In genomic region chr3:188749010-188749617, GRCh38 we compare ENCODE assay signal across 8 cellular contexts.
DNase-seq lines count a peak whose midpoint lies in the region; ATAC-seq, FAIRE-seq and TF ChIP-seq lines count a peak whose summit lies in the region.

No MANE protein-coding gene starts in this region.

- no peaks in the 10 kb centered on the region for H4K20me1 ChIP-seq in endothelial cell of umbilical vein (replicated peaks; ENCODE audit: control insufficient read depth, extremely low read depth, insufficient read depth, low read length)

- DNase-seq in D341Med (ENCODE audit: low spot score) (peak; percentile 38), HT-29 (ENCODE audit: low spot score) (peak; percentile 69), endothelial cell of umbilical vein (ENCODE audit: low read depth, low spot score) (peak; percentile 9), DMS153 treated with DMSO at 0.1 percent for 48 hours (lab: John Stamatoyannopoulos, UW; ENCODE audit: unreplicated experiment) (no peak), NCI-H2029 treated with DMSO at 0.1 percent for 48 hours (lab: John Stamatoyannopoulos, UW) (no peak)
- DNase-seq in activated CD4-positive, alpha-beta T cell treated with anti-CD3 and anti-CD28 coated beads for 48 hours: peak; percentile 65
- DNase-seq in stimulated activated CD4-positive, alpha-beta T cell treated with anti-CD3 and anti-CD28 coated beads, Interleukin-15, amount 100 ng/mL, for 24 hours: peak; percentile 58

- POLR2A ChIA-PET in endothelial cell of umbilical vein (lab: Charles Lee): no interaction called here

- H3K36me3 ChIP-seq in endothelial cell of umbilical vein (ENCODE audit: control insufficient read depth in 2 of 2, extremely low read depth in 1 of 2, insufficient read depth in 2 of 2, low read length in 2 of 2): no peaks in the 10 kb centered on the region

- peak; percentile 53 to 56 for TF ChIP-seq CTCF in endothelial cell of umbilical vein (IDR thresholded peaks at IDR 0.05; ENCODE audit: extremely low read depth in 1 of 2, insufficient read depth in 1 of 2, low read depth in 1 of 2, low read length in 2 of 2)

- H3K27ac ChIP-seq in endothelial cell of umbilical vein (ENCODE audit: insufficient read depth, low read depth, low read length): no peak overlapping the region

- no peak for TF ChIP-seq POLR2A in endothelial cell of umbilical vein (IDR thresholded peaks at IDR 0.05; ENCODE audit: low read depth, low read length)

- intact Hi-C loops in endothelial cell of umbilical vein (cut with micrococcal nuclease): loop anchor here (1.0 to 10.0 kb wide), 3 partner anchors 192 to 1008 kb away; no protein-coding TSS in a partner anchor

- CTCF ChIA-PET in endothelial cell of umbilical vein (lab: Charles Lee): interaction anchor here (0.6 to 1.9 kb wide), 20 partner anchors 9 to 1008 kb away, joined by 3 to 21 read pairs (median 4); no protein-coding TSS in a partner anchor

- no peaks in the 10 kb centered on the region for H3K9me1 ChIP-seq in endothelial cell of umbilical vein (replicated peaks; ENCODE audit: control insufficient read depth, extremely low read depth, insufficient read depth, low read length)

- H3K4me2 ChIP-seq in endothelial cell of umbilical vein (ENCODE audit: insufficient read depth, low read length): no peak overlapping the region

- FAIRE-seq in endothelial cell of umbilical vein (lab: Jason Lieb, UNC): no peak

- H3K4me3 ChIP-seq in endothelial cell of umbilical vein (replicated peaks in 1 of 3; ENCODE audit: insufficient read depth in 1 of 3, low read depth in 1 of 3, low read length in 3 of 3): no peak overlapping the region

- no peaks in the 10 kb centered on the region for H3K4me1 ChIP-seq in endothelial cell of umbilical vein (ENCODE audit: control insufficient read depth, extremely low read depth, insufficient read depth, low read length)

- no peak for ATAC-seq in GM18907 (IDR thresholded peaks at IDR 0.05; ENCODE audit: unreplicated experiment)

- dilution Hi-C loops in endothelial cell of umbilical vein (cut with MboI; ENCODE audit: extremely low pct_ligation_motif_present, low sequenced_read_pairs): no loop called here

- no TSS peak for BruUV-seq in endothelial cell of umbilical vein (replicated peaks; lab: Mats Ljungman, UMichigan)

- no peak overlapping the region for H3K9ac ChIP-seq in endothelial cell of umbilical vein (replicated peaks; ENCODE audit: extremely low read depth, insufficient read depth, low read length)

- no peaks in the 10 kb centered on the region for H3K79me2 ChIP-seq in endothelial cell of umbilical vein (ENCODE audit: control insufficient read depth, insufficient read depth, low read length)

- no peaks in the 10 kb centered on the region for H3K9me3 ChIP-seq in endothelial cell of umbilical vein (replicated peaks; ENCODE audit: control insufficient read depth, insufficient read depth, low read length)

- H3K27me3 ChIP-seq in endothelial cell of umbilical vein (ENCODE audit: control insufficient read depth in 2 of 2, insufficient read depth in 2 of 2, low read length in 2 of 2): no peaks in the 10 kb centered on the region

- no peak overlapping the region for H2AFZ ChIP-seq in endothelial cell of umbilical vein (ENCODE audit: low read depth, low read length)

TF ChIP-seq in endothelial cell of umbilical vein, 7 proteins besides CTCF, POLR2A, EP300 and RAD21:
- TF ChIP-seq JUN (IDR thresholded peaks at IDR 0.05; ENCODE audit: borderline replicate concordance, insufficient read depth, insufficient read length, low read depth): no peak
- no peak for TF ChIP-seq MYC (IDR thresholded peaks at IDR 0.05; ENCODE audit: low read depth, low read length)
- TF ChIP-seq POLR2AphosphoS5 (IDR thresholded peaks at IDR 0.05; ENCODE audit: insufficient read depth, low read depth, low read length): no peak
- TF ChIP-seq EZH2 (IDR thresholded peaks at IDR 0.05; ENCODE audit: borderline replicate concordance, low read depth, low read length, severe bottlenecking): no peak
- no peak for TF ChIP-seq MAX (IDR thresholded peaks at IDR 0.05; ENCODE audit: insufficient read depth, insufficient read length)
- no peak for TF ChIP-seq FOS (IDR thresholded peaks at IDR 0.05; ENCODE audit: borderline replicate concordance, insufficient read depth, low read length)
- no peak for TF ChIP-seq GATA2 (IDR thresholded peaks at IDR 0.05; ENCODE audit: insufficient read depth, insufficient read length, low read depth, low read length)

Comparison
In these comparisons a context has a peak if more than half of its experiments do, and no peak if none do; other contexts are left out.
1. DNase-seq: peak in D341Med (single experiment), HT-29 (single experiment), activated CD4-positive, alpha-beta T cell treated with anti-CD3 and anti-CD28 coated beads for 48 hours (single experiment), endothelial cell of umbilical vein (single experiment) and stimulated activated CD4-positive, alpha-beta T cell treated with anti-CD3 and anti-CD28 coated beads, Interleukin-15, amount 100 ng/mL, for 24 hours (single experiment); none in DMS153 treated with DMSO at 0.1 percent for 48 hours (single experiment) and NCI-H2029 treated with DMSO at 0.1 percent for 48 hours (single experiment).